16 cellular contexts compared by ENCODE assay signal in the genomic region with DNA sequence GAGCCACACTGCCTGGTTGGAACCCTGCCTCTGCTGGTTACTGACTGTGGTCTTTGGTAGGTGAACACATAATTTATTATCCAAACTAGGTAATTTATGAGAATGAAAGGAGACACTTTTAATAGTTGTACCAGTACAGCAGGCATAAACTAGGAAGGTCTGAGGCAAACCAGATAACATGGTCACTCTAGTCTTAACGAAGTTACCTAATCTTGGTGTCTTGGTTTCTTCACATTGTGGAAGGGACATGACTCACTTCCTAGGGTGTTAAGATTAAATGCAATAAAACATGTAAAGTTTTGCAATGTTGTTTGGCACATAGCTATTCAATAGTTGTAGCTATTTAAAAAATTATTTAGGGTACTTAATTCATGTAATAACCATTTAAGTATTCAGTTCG. TPM values are rescaled to one million over a fixed set of nuclear protein-coding genes. Genes with fewer than 3 reads are reported as not detected.
DNase-seq lines count a peak whose midpoint lies in the region; ATAC-seq, FAIRE-seq and TF ChIP-seq lines count a peak whose summit lies in the region.
"Had no signal": no experiment of that assay in that cellular context is flagged by ENCODE, and none has a peak within 500 bp of the region (broad histone marks: within the 10 kb centered on the region; RNA-seq: fewer than 3 reads in every experiment).

No MANE protein-coding gene starts in this region.

- H3K9me2 ChIP-seq in HCT116 (ENCODE audit: insufficient read depth) = no peaks in the 10 kb centered on the region

- no peaks in the 10 kb centered on the region for H3K9me1 ChIP-seq in endothelial cell of umbilical vein (replicated peaks; ENCODE audit: control insufficient read depth, extremely low read depth, insufficient read depth, low read length)

- no peak for ATAC-seq in HCT116
- ATAC-seq: stimulated activated memory B cell treated with anti-CD40 and anti-IgM and Interleukin-4, amounts not matched to agents 10 μg/mL and 1 μg/mL and 100 μg/mL, for 72 hours had no signal

- H3K9ac ChIP-seq in HCT116 (ENCODE audit: low read length) (no peak overlapping the region), OCI-LY3 (ENCODE audit: low read length) (no peak overlapping the region), endothelial cell of umbilical vein (replicated peaks; ENCODE audit: extremely low read depth, insufficient read depth, low read length) (no peak overlapping the region), rectal smooth muscle tissue (ENCODE audit: low read length) (no peak overlapping the region)
- H3K9ac ChIP-seq: BLaER1 had no signal

- no peak for TF ChIP-seq POLR2A in HCT116 (IDR thresholded peaks at IDR 0.05; ENCODE audit: borderline replicate concordance, extremely low read depth, insufficient read depth, insufficient read length)
- TF ChIP-seq POLR2A in endothelial cell of umbilical vein (IDR thresholded peaks at IDR 0.05; ENCODE audit: low read depth, low read length) = no peak

- H3K4me3 ChIP-seq in HCT116 (replicated peaks in 1 of 2; ENCODE audit: low read depth in 1 of 2, low read length in 2 of 2) (no peak overlapping the region), OCI-LY3 (ENCODE audit: low read length) (no peak overlapping the region), endothelial cell of umbilical vein (replicated peaks in 1 of 3; ENCODE audit: insufficient read depth in 1 of 3, low read depth in 1 of 3, low read length in 3 of 3) (no peak overlapping the region), rectal smooth muscle tissue (ENCODE audit: low read length) (no peak overlapping the region)
- H3K4me3 ChIP-seq: BLaER1, HAP-1 had no signal

- H3K4me1 Mint-ChIP-seq in T-helper 2 cell treated with Interferon-gamma antibody and Interleukin-4, amounts not matched to agents 5 μg/mL and 100 μg/mL, for 36 hours (ENCODE audit: low read depth) = no peaks in the 10 kb centered on the region
- H3K4me1 Mint-ChIP-seq: stimulated activated memory B cell treated with anti-CD40 and anti-IgM and Interleukin-4, amounts not matched to agents 10 μg/mL and 1 μg/mL and 100 μg/mL, for 72 hours had no signal

- BruUV-seq in HCT116 (replicated peaks; lab: Mats Ljungman, UMichigan) (no TSS peak), endothelial cell of umbilical vein (replicated peaks; lab: Mats Ljungman, UMichigan) (no TSS peak)

- H3K9me3 ChIP-seq in HCT116 (ENCODE audit: control insufficient read depth in 1 of 2, insufficient read depth in 1 of 2, low read depth in 1 of 2, low read length in 2 of 2) (no peaks in the 10 kb centered on the region), OCI-LY3 (ENCODE audit: insufficient read depth, low read length) (no peaks in the 10 kb centered on the region), endothelial cell of umbilical vein (replicated peaks; ENCODE audit: control insufficient read depth, insufficient read depth, low read length) (no peaks in the 10 kb centered on the region)
- H3K9me3 ChIP-seq: HAP-1 had no signal

- no peaks in the 10 kb centered on the region for H4K20me1 ChIP-seq in HCT116 (ENCODE audit: insufficient read depth)
- no peaks in the 10 kb centered on the region for H4K20me1 ChIP-seq in OCI-LY3 (ENCODE audit: insufficient read depth, low read length)
- no peaks in the 10 kb centered on the region for H4K20me1 ChIP-seq in endothelial cell of umbilical vein (replicated peaks; ENCODE audit: control insufficient read depth, extremely low read depth, insufficient read depth, low read length)
- H4K20me1 ChIP-seq: BLaER1 had no signal

- intact Hi-C loops in HCT116 (cut with micrococcal nuclease) (no loop called here), endothelial cell of umbilical vein (cut with micrococcal nuclease) (no loop called here)

- peaks cover 2% of the 10 kb centered on the region for H3K27me3 Mint-ChIP-seq in T-helper 2 cell treated with Interferon-gamma antibody and Interleukin-4, amounts not matched to agents 5 μg/mL and 100 μg/mL, for 36 hours (ENCODE audit: low read depth)
- H3K27me3 Mint-ChIP-seq: progenitor cell of endocrine pancreas; stimulated activated memory B cell treated with anti-CD40 and anti-IgM and Interleukin-4, amounts not matched to agents 10 μg/mL and 1 μg/mL and 100 μg/mL, for 72 hours had no signal

- no peak overlapping the region for H3K4me3 Mint-ChIP-seq in T-helper 2 cell treated with Interferon-gamma antibody and Interleukin-4, amounts not matched to agents 5 μg/mL and 100 μg/mL, for 36 hours
- H3K4me3 Mint-ChIP-seq: endodermal cell; stimulated activated memory B cell treated with anti-CD40 and anti-IgM and Interleukin-4, amounts not matched to agents 10 μg/mL and 1 μg/mL and 100 μg/mL, for 72 hours had no signal

- RAD21 ChIA-PET in HCT116 (lab: Charles Lee; ENCODE audit: low non-redundant PET in 1 of 2, low total read pairs in 2 of 2, uncharacterized antibody in 2 of 2, unreplicated experiment in 2 of 2) = interaction anchor here in 1 of 2 experiments (0.5 kb wide), 1 partner anchor 935 kb away, joined by 3 read pairs; no protein-coding TSS in a partner anchor

- CTCF ChIA-PET in HCT116 (lab: Charles Lee) = no interaction called here
- CTCF ChIA-PET in endothelial cell of umbilical vein (lab: Charles Lee) = interaction anchor here (0.7 kb wide), 1 partner anchor 225 kb away, joined by 3 read pairs; no protein-coding TSS in a partner anchor

- no peak for TF ChIP-seq RAD21 in HCT116 (IDR thresholded peaks at IDR 0.05; ENCODE audit: low read depth)

- H3K27ac Mint-ChIP-seq in T-helper 2 cell treated with Interferon-gamma antibody and Interleukin-4, amounts not matched to agents 5 μg/mL and 100 μg/mL, for 36 hours = no peak overlapping the region
- H3K27ac Mint-ChIP-seq: endodermal cell; progenitor cell of endocrine pancreas; stimulated activated memory B cell treated with anti-CD40 and anti-IgM and Interleukin-4, amounts not matched to agents 10 μg/mL and 1 μg/mL and 100 μg/mL, for 72 hours had no signal

- FAIRE-seq in endothelial cell of umbilical vein (lab: Jason Lieb, UNC) = peak; percentile 76

- no peaks in the 10 kb centered on the region for H3K36me3 Mint-ChIP-seq in T-helper 2 cell treated with Interferon-gamma antibody and Interleukin-4, amounts not matched to agents 5 μg/mL and 100 μg/mL, for 36 hours (ENCODE audit: low read depth)
- H3K36me3 Mint-ChIP-seq: stimulated activated memory B cell treated with anti-CD40 and anti-IgM and Interleukin-4, amounts not matched to agents 10 μg/mL and 1 μg/mL and 100 μg/mL, for 72 hours had no signal

- H3K36me3 ChIP-seq in HCT116 (ENCODE audit: control insufficient read depth in 1 of 2, insufficient read depth in 2 of 2, low read length in 2 of 2) (no peaks in the 10 kb centered on the region), OCI-LY3 (replicated peaks; ENCODE audit: low read depth, low read length) (no peaks in the 10 kb centered on the region), endothelial cell of umbilical vein (ENCODE audit: control insufficient read depth in 2 of 2, extremely low read depth in 1 of 2, insufficient read depth in 2 of 2, low read length in 2 of 2) (no peaks in the 10 kb centered on the region), rectal smooth muscle tissue (ENCODE audit: control insufficient read depth, insufficient read depth, low read length) (no peaks in the 10 kb centered on the region)
- H3K36me3 ChIP-seq: BLaER1, HAP-1 had no signal

- H3K4me2 ChIP-seq in HCT116 (ENCODE audit: low read length) = peak overlapping the region; percentile 0; the same call in 1 of the 2 replicates
- peak overlapping the region; percentile 48; the same call in 1 of the 2 replicates for H3K4me2 ChIP-seq in OCI-LY3 (ENCODE audit: low read length)
- no peak overlapping the region for H3K4me2 ChIP-seq in endothelial cell of umbilical vein (ENCODE audit: insufficient read depth, low read length)
- H3K4me2 ChIP-seq: BLaER1 had no signal

- TF ChIP-seq CTCF in HCT116 (IDR thresholded peaks at IDR 0.05 in 2 of 3, conservative IDR thresholded peaks at IDR 0.05 in 1 of 3; ENCODE audit: borderline replicate concordance in 1 of 3, insufficient read depth in 1 of 3, low read depth in 2 of 3, low read length in 2 of 3) (no peak), OCI-LY3 (IDR thresholded peaks at IDR 0.05; ENCODE audit: low read depth, low read length) (no peak), endothelial cell of umbilical vein (IDR thresholded peaks at IDR 0.05; ENCODE audit: extremely low read depth in 1 of 2, insufficient read depth in 1 of 2, low read depth in 1 of 2, low read length in 2 of 2) (no peak)

- H3K4me1 ChIP-seq in HCT116 (ENCODE audit: control insufficient read depth in 1 of 2, insufficient read depth in 2 of 2, low read length in 2 of 2) (peaks cover 26 to 56% of the 10 kb centered on the region in 2 experiments), OCI-LY3 (ENCODE audit: low read length) (peaks cover 28% of the 10 kb centered on the region), endothelial cell of umbilical vein (ENCODE audit: control insufficient read depth, extremely low read depth, insufficient read depth, low read length) (peaks cover 19% of the 10 kb centered on the region), rectal smooth muscle tissue (ENCODE audit: control insufficient read depth, insufficient read depth, low read length) (peaks cover 53% of the 10 kb centered on the region)
- H3K4me1 ChIP-seq: BLaER1 had no signal

- H3K27me3 ChIP-seq in HCT116 (ENCODE audit: insufficient read depth, low read length) (no peaks in the 10 kb centered on the region), OCI-LY3 (ENCODE audit: low read depth, low read length) (no peaks in the 10 kb centered on the region), endothelial cell of umbilical vein (ENCODE audit: control insufficient read depth in 2 of 2, insufficient read depth in 2 of 2, low read length in 2 of 2) (no peaks in the 10 kb centered on the region), rectal smooth muscle tissue (ENCODE audit: control insufficient read depth, insufficient read depth, low read length) (no peaks in the 10 kb centered on the region)
- H3K27me3 ChIP-seq: BLaER1 had no signal

- dilution Hi-C loops in endothelial cell of umbilical vein (cut with MboI; ENCODE audit: extremely low pct_ligation_motif_present, low sequenced_read_pairs) = no loop called here

- no peak overlapping the region for H2AFZ ChIP-seq in HCT116 (ENCODE audit: low read depth, low read length, poor library complexity, severe bottlenecking)
- no peak overlapping the region for H2AFZ ChIP-seq in OCI-LY3 (ENCODE audit: low read depth, low read length)
- H2AFZ ChIP-seq in endothelial cell of umbilical vein (ENCODE audit: low read depth, low read length) = no peak overlapping the region

- H3K79me2 ChIP-seq in HCT116 (ENCODE audit: insufficient read depth, low read length) (0 out of 2 replicates have a peak, but pooled peaks cover 7% of the 10 kb centered on the region), OCI-LY3 (ENCODE audit: low read length) (no peaks in the 10 kb centered on the region), endothelial cell of umbilical vein (ENCODE audit: control insufficient read depth, insufficient read depth, low read length) (peaks cover 26% of the 10 kb centered on the region)

- no peaks in the 10 kb centered on the region for H3K9me3 Mint-ChIP-seq in T-helper 2 cell treated with Interferon-gamma antibody and Interleukin-4, amounts not matched to agents 5 μg/mL and 100 μg/mL, for 36 hours
- H3K9me3 Mint-ChIP-seq: stimulated activated memory B cell treated with anti-CD40 and anti-IgM and Interleukin-4, amounts not matched to agents 10 μg/mL and 1 μg/mL and 100 μg/mL, for 72 hours had no signal

- no peak overlapping the region for H3K27ac ChIP-seq in HCT116 (ENCODE audit: low read depth, low read length)
- no peak overlapping the region for H3K27ac ChIP-seq in OCI-LY3 (ENCODE audit: low read length)
- H3K27ac ChIP-seq in endothelial cell of umbilical vein (ENCODE audit: insufficient read depth, low read depth, low read length) = no peak overlapping the region
- H3K27ac ChIP-seq in rectal smooth muscle tissue (ENCODE audit: low read depth, low read length) = peak overlapping the region; percentile 43
- H3K27ac ChIP-seq: BLaER1 had no signal

- POLR2A ChIA-PET in HCT116 (lab: Charles Lee) = no interaction called here
- POLR2A ChIA-PET in endothelial cell of umbilical vein (lab: Charles Lee) = no interaction called here

- DNase-seq in HCT116 (ENCODE audit: low read depth, low spot score) (no peak), endothelial cell of umbilical vein (ENCODE audit: low read depth, low spot score) (peak; percentile 22), iPS-NIHi11 (ENCODE audit: low spot score) (no peak), NCI-H2081 treated with DMSO at 0.1 percent for 48 hours (lab: John Stamatoyannopoulos, UW) (no peak), DMS114 treated with DMSO at 0.1 percent for 48 hours (lab: John Stamatoyannopoulos, UW; ENCODE audit: unreplicated experiment) (no peak)
- DNase-seq in T-helper 2 cell treated with Interferon-gamma antibody and Interleukin-4, amounts not matched to agents 5 μg/mL and 100 μg/mL, for 36 hours (ENCODE audit: low spot score) = no peak
- DNase-seq: activated CD4-positive, CD25-positive, alpha-beta regulatory T cell treated with anti-CD3 and anti-CD28 coated beads, Interleukin-2, amount 50 U/mL, for 72 hours; activated T-cell treated with anti-CD3 and anti-CD28 coated beads, Interleukin-2, amount 50 U/mL, for 48 hours; endodermal cell; SHP77 had no signal

RNA-seq across cellular contexts. Expression of gene SPTBN1, which starts 23.3 kb away (rescaled TPM):
- total RNA-seq in HCT116 (2021; ENCODE audit: unreplicated experiment) (84.4 TPM), endothelial cell of umbilical vein (320 and 328 TPM in 2 replicates)
- 36.1 and 41.4 TPM in 2 replicates for polyA plus RNA-seq in HCT116 (2012)
- 49.1 and 63.3 TPM in 2 replicates for polyA plus RNA-seq in endothelial cell of umbilical vein
- 38.1 and 40.3 TPM in 2 replicates for polyA plus RNA-seq in endothelial cell of umbilical vein (2011; cell fraction: cytosol; rRNA removed)
- 600 and 687 TPM in 2 replicates for polyA plus RNA-seq in endothelial cell of umbilical vein (2011; cell fraction: nucleus; rRNA removed)
- polyA plus RNA-seq in endothelial cell of umbilical vein (2012) = 196 and 207 TPM in 2 replicates
- 232 and 261 TPM in 2 replicates for polyA minus RNA-seq in endothelial cell of umbilical vein
- 23.1 TPM for polyA minus RNA-seq in endothelial cell of umbilical vein (2011; cell fraction: cytosol; rRNA and poly(A)+ RNA removed)
- 636 and 685 TPM in 2 replicates for polyA minus RNA-seq in endothelial cell of umbilical vein (2011; cell fraction: nucleus; rRNA and poly(A)+ RNA removed)
